9 cellular contexts compared by ENCODE assay signal in the genomic region with DNA sequence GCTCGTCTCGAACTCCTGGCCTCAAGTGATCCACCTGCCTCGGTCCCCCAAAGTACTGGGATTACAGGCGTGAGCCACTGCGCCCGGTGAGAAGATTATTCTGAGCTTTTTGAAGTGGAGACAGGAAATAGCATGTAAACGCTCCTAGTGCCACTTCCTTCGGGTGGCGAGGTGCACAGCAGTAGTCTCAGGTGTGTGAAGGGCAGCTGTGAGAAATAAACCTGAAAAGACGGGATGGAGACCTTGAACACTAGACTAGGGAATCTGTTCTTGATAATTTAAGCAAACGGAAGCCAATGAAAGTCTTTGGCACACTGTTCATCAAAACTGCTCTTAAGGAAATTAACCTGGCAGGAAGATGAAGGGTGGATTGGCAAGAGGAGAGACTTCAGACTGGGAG. TPM values are rescaled to one million over a fixed set of nuclear protein-coding genes. Genes with fewer than 3 reads are reported as not detected.
DNase-seq lines count a peak whose midpoint lies in the region; ATAC-seq, FAIRE-seq and TF ChIP-seq lines count a peak whose summit lies in the region.
"Had no signal": no experiment of that assay in that cellular context is flagged by ENCODE, and none has a peak within 500 bp of the region (broad histone marks: within the 10 kb centered on the region; RNA-seq: fewer than 3 reads in every experiment).

No MANE protein-coding gene starts in this region.

- H3K4me3 Mint-ChIP-seq in stimulated activated effector memory CD8-positive, alpha-beta T cell treated with anti-CD3 and anti-CD28 coated beads, Interleukin-12 subunit alpha, Interleukin-12 subunit beta, amount 100 ng/mL, for 72 hours = peak overlapping the region; percentile 77

- H3K4me1 ChIP-seq in hepatocyte (ENCODE audit: insufficient read depth) = peaks cover 5% of the 10 kb centered on the region

- peak overlapping the region; percentile 24 for H3K27ac Mint-ChIP-seq in stimulated activated effector memory CD8-positive, alpha-beta T cell treated with anti-CD3 and anti-CD28 coated beads, Interleukin-12 subunit alpha, Interleukin-12 subunit beta, amount 100 ng/mL, for 72 hours

- FAIRE-seq in GM12891 (lab: Jason Lieb, UNC) = no peak

- TF ChIP-seq CTCF in hepatocyte (IDR thresholded peaks at IDR 0.05; ENCODE audit: poor library complexity) = no peak

- TF ChIP-seq POLR2A in GM12891 (IDR thresholded peaks at IDR 0.05; ENCODE audit: low read depth, low read length) = no peak

- no peaks in the 10 kb centered on the region for H3K9me3 Mint-ChIP-seq in stimulated activated effector memory CD8-positive, alpha-beta T cell treated with anti-CD3 and anti-CD28 coated beads, Interleukin-12 subunit alpha, Interleukin-12 subunit beta, amount 100 ng/mL, for 72 hours

- DNase-seq in NCI-H82 (lab: John Stamatoyannopoulos, UW) = peak; percentile 64
- no peak for DNase-seq in NCI-H82 treated with DMSO at 0.1 percent for 48 hours (lab: John Stamatoyannopoulos, UW; ENCODE audit: unreplicated experiment)
- peak; percentile 16 to 22 for DNase-seq in activated CD4-positive, alpha-beta T cell treated with anti-CD3 and anti-CD28 coated beads, Interleukin-2, amount 50 U/mL, for 48 hours
- no peak for DNase-seq in hepatocyte (ENCODE audit: low spot score)
- no peak for DNase-seq in stimulated activated effector memory CD8-positive, alpha-beta T cell treated with anti-CD3 and anti-CD28 coated beads, Interleukin-12 subunit alpha, Interleukin-12 subunit beta, amount 100 ng/mL, for 72 hours (ENCODE audit: low spot score in 2 of 2)
- DNase-seq in GM12891 (ENCODE audit: insufficient read length, low spot score) = no peak
- DNase-seq in stimulated activated naive CD4-positive, alpha-beta T cell treated with Interleukin-2 at 50 U/mL for 16 hours (lab: John Stamatoyannopoulos, UW) = no peak
- DNase-seq: DND-41 had no signal

- H3K4me1 Mint-ChIP-seq in stimulated activated effector memory CD8-positive, alpha-beta T cell treated with anti-CD3 and anti-CD28 coated beads, Interleukin-12 subunit alpha, Interleukin-12 subunit beta, amount 100 ng/mL, for 72 hours = peaks cover 12% of the 10 kb centered on the region

- ATAC-seq in stimulated activated effector memory CD8-positive, alpha-beta T cell treated with anti-CD3 and anti-CD28 coated beads, Interleukin-12 subunit alpha, Interleukin-12 subunit beta, amount 100 ng/mL, for 72 hours = peak; percentile 22
- no peak for ATAC-seq in HG02885 (IDR thresholded peaks at IDR 0.05; ENCODE audit: poor library complexity, unreplicated experiment)

- no peak overlapping the region for H3K4me3 ChIP-seq in hepatocyte

- H3K27ac ChIP-seq in hepatocyte = no peak overlapping the region

- peak overlapping the region; percentile 71 for H2AFZ ChIP-seq in hepatocyte

- no peaks in the 10 kb centered on the region for H3K36me3 Mint-ChIP-seq in stimulated activated effector memory CD8-positive, alpha-beta T cell treated with anti-CD3 and anti-CD28 coated beads, Interleukin-12 subunit alpha, Interleukin-12 subunit beta, amount 100 ng/mL, for 72 hours

- H3K36me3 ChIP-seq in hepatocyte (replicated peaks; ENCODE audit: insufficient read depth, low read depth) = no peaks in the 10 kb centered on the region

- H3K4me2 ChIP-seq in hepatocyte = peak overlapping the region; percentile 94

- no peaks in the 10 kb centered on the region for H3K9me3 ChIP-seq in hepatocyte (ENCODE audit: low read depth)

- no peaks in the 10 kb centered on the region for H3K9me2 ChIP-seq in hepatocyte (replicated peaks; ENCODE audit: insufficient read depth)

- WGBS in hepatocyte (ENCODE audit: low lambda C conversion rate, missing lambda C conversion rate) = 34% methylated on average over 11 of the region's 11 CpGs

- H3K79me2 ChIP-seq in hepatocyte = no peaks in the 10 kb centered on the region

- no peaks in the 10 kb centered on the region for H4K20me1 ChIP-seq in hepatocyte (ENCODE audit: insufficient read depth, poor library complexity, severe bottlenecking)

- H3K27me3 ChIP-seq in hepatocyte = peaks cover 5% of the 10 kb centered on the region

TF ChIP-seq in GM12891, 5 proteins besides CTCF, POLR2A, EP300 and RAD21:
- no peak for TF ChIP-seq POU2F2 (IDR thresholded peaks at IDR 0.05; ENCODE audit: low read depth, low read length)
- TF ChIP-seq TAF1 (IDR thresholded peaks at IDR 0.05; ENCODE audit: low read depth, low read length) = no peak
- no peak for TF ChIP-seq POLR2AphosphoS5 (IDR thresholded peaks at IDR 0.05; ENCODE audit: low read depth, low read length)
- TF ChIP-seq PAX5 (IDR thresholded peaks at IDR 0.05; ENCODE audit: insufficient read depth, low read length, severe bottlenecking) = no peak
- no peak for TF ChIP-seq SPI1 (IDR thresholded peaks at IDR 0.05; ENCODE audit: low read depth, low read length)

RNA-seq across cellular contexts. Expression of a gene that starts 0.4 kb away (rescaled TPM):
- 3.6 and 5.1 TPM in 2 replicates for total RNA-seq in hepatocyte
- 2.2 and 3.3 TPM in 2 replicates for polyA plus RNA-seq in hepatocyte
- polyA plus RNA-seq in GM12891 (2012; ENCODE audit: low read depth, missing spikeins) = not detected

RNA-seq across cellular contexts. Expression of a gene that starts 39.6 kb away (rescaled TPM):
- total RNA-seq in hepatocyte = 0.30 TPM in 1 of 2 replicates, not detected in the other
- polyA plus RNA-seq in hepatocyte = not detected in 2 replicates
- not detected for polyA plus RNA-seq in GM12891 (2012; ENCODE audit: low read depth, missing spikeins)

RNA-seq across cellular contexts. Expression of a gene that starts 40.8 kb away (rescaled TPM):
- total RNA-seq in hepatocyte = 18.8 and 19.8 TPM in 2 replicates
- 10.8 and 14.4 TPM in 2 replicates for polyA plus RNA-seq in hepatocyte
- 8.4 TPM for polyA plus RNA-seq in GM12891 (2012; ENCODE audit: low read depth, missing spikeins)

Comparison
In these comparisons a context has a peak if more than half of its experiments do, and no peak if none do; other contexts are left out.
1. DNase-seq: peak in NCI-H82 (single experiment) and activated CD4-positive, alpha-beta T cell treated with anti-CD3 and anti-CD28 coated beads, Interleukin-2, amount 50 U/mL, for 48 hours (2 of 2); none in NCI-H82 treated with DMSO at 0.1 percent for 48 hours (single experiment), hepatocyte (single experiment), stimulated activated effector memory CD8-positive, alpha-beta T cell treated with anti-CD3 and anti-CD28 coated beads, Interleukin-12 subunit alpha, Interleukin-12 subunit beta, amount 100 ng/mL, for 72 hours (0 of 2), GM12891 (single experiment) and stimulated activated naive CD4-positive, alpha-beta T cell treated with Interleukin-2 at 50 U/mL for 16 hours (single experiment).